Comparison of ENCODE assay signal across 8 cellular contexts in the genomic region with DNA sequence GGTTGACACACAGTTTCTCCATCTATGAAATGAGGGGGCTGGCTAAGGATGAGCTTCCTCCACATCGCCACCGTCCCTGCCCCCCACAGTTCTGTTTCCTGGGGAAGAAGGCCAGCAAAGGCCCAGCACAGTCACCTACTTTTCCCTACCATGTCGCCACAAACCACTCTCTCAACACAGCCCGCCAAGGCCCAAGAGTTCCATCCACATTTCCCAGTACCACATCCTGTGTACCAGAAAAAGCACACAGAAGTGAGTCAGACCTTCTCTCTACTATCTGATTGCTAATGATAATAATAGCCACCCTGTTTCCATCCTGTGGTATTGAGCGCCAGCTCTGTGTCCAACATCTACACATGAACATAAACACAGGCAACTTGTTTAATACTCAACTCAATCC. TPM values are rescaled to one million over a fixed set of nuclear protein-coding genes. Genes with fewer than 3 reads are reported as not detected.
DNase-seq lines count a peak whose midpoint lies in the region; ATAC-seq and TF ChIP-seq lines count a peak whose summit lies in the region.

No MANE protein-coding gene starts in this region.

- H3K9me3 Mint-ChIP-seq in stimulated activated effector memory CD8-positive, alpha-beta T cell treated with anti-CD3 and anti-CD28 coated beads, Interleukin-12 subunit alpha, Interleukin-12 subunit beta, amount 100 ng/mL, for 72 hours: no peaks in the 10 kb centered on the region
- H3K9me3 Mint-ChIP-seq in osteocyte (ENCODE audit: unreplicated experiment): no peaks in the 10 kb centered on the region

- H3K36me3 Mint-ChIP-seq in stimulated activated effector memory CD8-positive, alpha-beta T cell treated with anti-CD3 and anti-CD28 coated beads, Interleukin-12 subunit alpha, Interleukin-12 subunit beta, amount 100 ng/mL, for 72 hours: no peaks in the 10 kb centered on the region
- H3K36me3 Mint-ChIP-seq in osteocyte (ENCODE audit: unreplicated experiment): no peaks in the 10 kb centered on the region

- no peak for TF ChIP-seq CTCF in choroid plexus epithelial cell (conservative IDR thresholded peaks at IDR 0.05; ENCODE audit: low read depth, low read length)
- TF ChIP-seq CTCF in osteocyte (IDR thresholded peaks at IDR 0.05): no peak

- ATAC-seq in stimulated activated effector memory CD8-positive, alpha-beta T cell treated with anti-CD3 and anti-CD28 coated beads, Interleukin-12 subunit alpha, Interleukin-12 subunit beta, amount 100 ng/mL, for 72 hours: peak; percentile 86
- ATAC-seq in Right ventricle myocardium superior (ENCODE audit: poor library complexity) (no peak), HG03108 (IDR thresholded peaks at IDR 0.05; ENCODE audit: unreplicated experiment) (no peak)

- no peaks in the 10 kb centered on the region for H3K27me3 Mint-ChIP-seq in osteocyte (ENCODE audit: unreplicated experiment)

- intact Hi-C loops in Right ventricle myocardium superior (cut with DNase I): no loop called here

- DNase-seq in activated CD4-positive, alpha-beta T cell treated with anti-CD3 and anti-CD28 coated beads for 48 hours: peak; percentile 29
- DNase-seq in activated CD4-positive, alpha-beta T cell treated with anti-CD3 and anti-CD28 coated beads, Interleukin-2, amount 50 U/mL, for 1 hour: no peak
- DNase-seq in choroid plexus epithelial cell (ENCODE audit: low read depth): peak; percentile 80
- no peak for DNase-seq in stimulated activated effector memory CD8-positive, alpha-beta T cell treated with anti-CD3 and anti-CD28 coated beads, Interleukin-12 subunit alpha, Interleukin-12 subunit beta, amount 100 ng/mL, for 72 hours (ENCODE audit: low spot score in 2 of 2)
- DNase-seq in osteocyte (ENCODE audit: extremely low spot score, unreplicated experiment): no peak
- DNase-seq in Right ventricle myocardium superior: no peak

- peaks cover 37% of the 10 kb centered on the region for H3K4me1 Mint-ChIP-seq in stimulated activated effector memory CD8-positive, alpha-beta T cell treated with anti-CD3 and anti-CD28 coated beads, Interleukin-12 subunit alpha, Interleukin-12 subunit beta, amount 100 ng/mL, for 72 hours
- peaks cover 24% of the 10 kb centered on the region for H3K4me1 Mint-ChIP-seq in osteocyte (ENCODE audit: unreplicated experiment)

- no peak overlapping the region for H3K4me3 ChIP-seq in choroid plexus epithelial cell (ENCODE audit: low read depth, low read length)

- H3K4me3 Mint-ChIP-seq in stimulated activated effector memory CD8-positive, alpha-beta T cell treated with anti-CD3 and anti-CD28 coated beads, Interleukin-12 subunit alpha, Interleukin-12 subunit beta, amount 100 ng/mL, for 72 hours: no peak overlapping the region
- no peak overlapping the region for H3K4me3 Mint-ChIP-seq in osteocyte (ENCODE audit: unreplicated experiment)

- peak overlapping the region; percentile 7 for H3K27ac Mint-ChIP-seq in stimulated activated effector memory CD8-positive, alpha-beta T cell treated with anti-CD3 and anti-CD28 coated beads, Interleukin-12 subunit alpha, Interleukin-12 subunit beta, amount 100 ng/mL, for 72 hours
- H3K27ac Mint-ChIP-seq in osteocyte (ENCODE audit: unreplicated experiment): no peak overlapping the region

TF ChIP-seq in PFSK-1, 5 proteins besides CTCF, POLR2A, EP300 and RAD21:
- TF ChIP-seq POLR2AphosphoS5 (IDR thresholded peaks at IDR 0.05; ENCODE audit: low read depth, low read length): no peak
- 0 out of 2 replicates have a peak, but pooled peaks have one; percentile 24 for TF ChIP-seq TAF1 (IDR thresholded peaks at IDR 0.05; ENCODE audit: borderline replicate concordance, insufficient read depth, low read length)
- peak; percentile 37 for TF ChIP-seq FOXP2 (optimal IDR thresholded peaks at IDR 0.05; ENCODE audit: borderline replicate concordance, extremely low read depth, extremely low read length, insufficient read depth)
TF ChIP-seq in PFSK-1: peak in this region for 2.

RNA-seq across cellular contexts. Expression of gene C15orf39, which starts 30.3 kb away (rescaled TPM):
- polyA plus RNA-seq in PFSK-1 (2012; ENCODE audit: insufficient read length, low read depth): 80.1 TPM
- 19.4 and 20.1 TPM in 2 replicates for total RNA-seq in osteocyte
- total RNA-seq in Right ventricle myocardium superior: 15.8 TPM

Comparison
In these comparisons a context has a peak if more than half of its experiments do, and no peak if none do; other contexts are left out.
1. DNase-seq: peak in activated CD4-positive, alpha-beta T cell treated with anti-CD3 and anti-CD28 coated beads for 48 hours (single experiment) and choroid plexus epithelial cell (single experiment); none in activated CD4-positive, alpha-beta T cell treated with anti-CD3 and anti-CD28 coated beads, Interleukin-2, amount 50 U/mL, for 1 hour (single experiment), stimulated activated effector memory CD8-positive, alpha-beta T cell treated with anti-CD3 and anti-CD28 coated beads, Interleukin-12 subunit alpha, Interleukin-12 subunit beta, amount 100 ng/mL, for 72 hours (0 of 2), osteocyte (single experiment) and Right ventricle myocardium superior (single experiment).